ENCODE assay signal across 11 cellular contexts in the genomic region with DNA sequence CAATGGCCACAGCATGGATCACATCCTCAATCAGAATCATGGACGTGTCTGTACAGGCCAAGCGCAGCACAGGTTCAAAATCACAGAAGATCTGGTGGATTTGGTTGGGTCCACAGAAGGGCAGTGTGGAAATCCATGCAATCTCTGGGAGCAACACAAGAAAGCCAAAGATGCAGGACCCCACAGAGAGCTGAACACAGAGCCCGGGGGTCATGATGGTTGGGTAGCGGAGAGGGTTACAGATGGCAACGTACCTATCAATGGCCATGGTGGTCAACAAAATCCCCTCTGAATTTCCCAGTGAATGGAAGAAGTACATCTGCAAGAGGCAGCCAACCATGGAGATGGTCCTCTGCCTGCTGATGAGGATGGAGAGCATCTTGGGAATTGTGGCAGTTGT. TPM values are rescaled to one million over a fixed set of nuclear protein-coding genes. Genes with fewer than 3 reads are reported as not detected.
"Had no signal": no experiment of that assay in that cellular context is flagged by ENCODE, and none has a peak within 500 bp of the region (broad histone marks: within the 10 kb centered on the region; RNA-seq: fewer than 3 reads in every experiment).

No MANE protein-coding gene starts in this region.

- H3K27ac ChIP-seq: GM23248, HL-60 had no signal

- H3K4me3 Mint-ChIP-seq: HFFc6, IgD-negative memory B cell had no signal

- H3K9me3 ChIP-seq: HAP-1 had no signal

- H3K9ac ChIP-seq: GM23248 had no signal

- H3K36me3 Mint-ChIP-seq: IgD-negative memory B cell had no signal

- ATAC-seq: HCT116, HepG2 had no signal

- H3K4me3 ChIP-seq: GM23248, HAP-1 had no signal

- FAIRE-seq: H54, HepG2 had no signal

- H3K36me3 ChIP-seq: HAP-1 had no signal

- H3K27ac Mint-ChIP-seq: HFFc6, IgD-negative memory B cell had no signal

- DNase-seq: GM23248, GOT3, HFFc6, KG1 had no signal

- H3K4me1 Mint-ChIP-seq: IgD-negative memory B cell had no signal

- H3K4me1 ChIP-seq: HAP-1 had no signal

- H3K9me3 Mint-ChIP-seq: IgD-negative memory B cell had no signal

- H2AFZ ChIP-seq: GM23248 had no signal

RNA-seq across cellular contexts. Expression of a gene that starts 3.9 kb away (rescaled TPM):
- total RNA-seq: GM23248, HepG2, HFFc6, HT1080 had no signal
- polyA plus RNA-seq: GM23248, HepG2, IgD-negative memory B cell had no signal

RNA-seq across cellular contexts. Expression of a gene that starts 24.0 kb away (rescaled TPM):
- total RNA-seq: GM23248, HepG2, HFFc6, HT1080 had no signal
- polyA plus RNA-seq: GM23248, HepG2, IgD-negative memory B cell had no signal

RNA-seq across cellular contexts. Expression of a gene that starts 30.1 kb away (rescaled TPM):
- total RNA-seq: GM23248, HepG2, HFFc6, HT1080 had no signal
- polyA plus RNA-seq: GM23248, HepG2, IgD-negative memory B cell had no signal

RNA-seq across cellular contexts. Expression of a gene that starts 37.9 kb away (rescaled TPM):
- total RNA-seq: GM23248, HepG2, HFFc6, HT1080 had no signal
- polyA plus RNA-seq: GM23248, HepG2, IgD-negative memory B cell had no signal

RNA-seq across cellular contexts. Expression of a gene that starts 47.6 kb away (rescaled TPM):
- total RNA-seq: GM23248, HepG2, HFFc6, HT1080 had no signal
- polyA plus RNA-seq: GM23248, HepG2, IgD-negative memory B cell had no signal
